ENCODE assay signal across 24 cellular contexts in the genomic region with DNA sequence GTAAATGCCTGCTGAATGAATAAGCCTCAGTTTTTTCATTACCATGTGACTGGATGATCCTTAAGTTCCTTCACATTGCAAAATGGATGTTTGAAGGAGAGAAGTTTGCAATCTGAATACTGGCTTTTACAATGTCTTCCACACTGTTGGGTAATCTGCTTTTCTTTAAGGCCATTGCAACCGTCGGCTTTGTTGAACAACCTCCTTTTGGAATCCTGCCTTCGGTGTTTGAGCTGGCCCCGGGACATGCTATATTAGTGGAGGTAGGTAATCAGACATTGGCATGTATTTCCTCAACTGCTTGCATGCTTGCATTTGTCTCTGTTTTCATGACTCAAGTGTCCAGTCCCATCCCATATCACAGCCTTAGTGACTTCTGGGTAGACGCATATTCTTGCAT. TPM values are rescaled to one million over a fixed set of nuclear protein-coding genes. Genes with fewer than 3 reads are reported as not detected.
"Had no signal": no experiment of that assay in that cellular context is flagged by ENCODE, and none has a peak within 500 bp of the region (broad histone marks: within the 10 kb centered on the region; RNA-seq: fewer than 3 reads in every experiment).

No MANE protein-coding gene starts in this region.

- H3K27me3 Mint-ChIP-seq: activated CD4-positive, alpha-beta memory T cell treated with anti-CD3 and anti-CD28 coated beads, Interleukin-2, amount 10 ng/mL, durations not matched to agents 7 days and 5 days; activated CD4-positive, alpha-beta T cell treated with anti-CD3 and anti-CD28 coated beads for 36 hours; activated T-cell treated with anti-CD3 and anti-CD28 coated beads, Interleukin-2, amount 50 U/mL, for 24 hours had no signal

- H3K4me3 ChIP-seq: esophagus muscularis mucosa, gastrocnemius medialis had no signal

- H3K4me1 Mint-ChIP-seq: activated CD4-positive, alpha-beta memory T cell treated with anti-CD3 and anti-CD28 coated beads, Interleukin-2, amount 10 ng/mL, durations not matched to agents 7 days and 5 days; activated CD4-positive, alpha-beta T cell treated with anti-CD3 and anti-CD28 coated beads for 36 hours; activated CD4-positive, alpha-beta T cell treated with anti-CD3 and anti-CD28 coated beads, Interleukin-2, amount 10 ng/mL, durations not matched to agents 7 days and 5 days; activated naive CD4-positive, alpha-beta T cell treated with anti-CD3 and anti-CD28 coated beads, Interleukin-2, amount 10 ng/mL, durations not matched to agents 7 days and 5 days had no signal

- H3K27ac Mint-ChIP-seq: activated CD4-positive, alpha-beta memory T cell treated with anti-CD3 and anti-CD28 coated beads, Interleukin-2, amount 10 ng/mL, durations not matched to agents 7 days and 5 days; activated CD4-positive, alpha-beta T cell treated with anti-CD3 and anti-CD28 coated beads for 36 hours; activated CD4-positive, alpha-beta T cell treated with anti-CD3 and anti-CD28 coated beads, Interleukin-2, amount 10 ng/mL, durations not matched to agents 7 days and 5 days; activated naive CD4-positive, alpha-beta T cell treated with anti-CD3 and anti-CD28 coated beads, Interleukin-2, amount 10 ng/mL, durations not matched to agents 7 days and 5 days; activated naive CD8-positive, alpha-beta T cell treated with anti-CD3 and anti-CD28 coated beads, Interleukin-2, amount 10 ng/mL, durations not matched to agents 7 days and 5 days; activated T-cell treated with anti-CD3 and anti-CD28 coated beads, Interleukin-2, amount 50 U/mL, for 24 hours; activated T-cell treated with anti-CD3 and anti-CD28 coated beads, Interleukin-2, amount 50 U/mL, for 72 hours had no signal

- H3K27ac ChIP-seq: brain microvascular endothelial cell, esophagus muscularis mucosa, foreskin keratinocyte, gastrocnemius medialis had no signal

- H3K27me3 ChIP-seq: brain microvascular endothelial cell, esophagus muscularis mucosa, gastrocnemius medialis had no signal

- ATAC-seq: activated CD4-positive, alpha-beta T cell treated with anti-CD3 and anti-CD28 coated beads for 36 hours; activated naive CD4-positive, alpha-beta T cell treated with anti-CD3 and anti-CD28 coated beads, Interleukin-2, amount 50 U/mL, for 72 hours; activated T-cell treated with anti-CD3 and anti-CD28 coated beads, Interleukin-2, amount 50 U/mL, for 72 hours; foreskin keratinocyte; gastrocnemius medialis had no signal

- DNase-seq: activated CD4-positive, alpha-beta memory T cell treated with anti-CD3 and anti-CD28 coated beads, Interleukin-2, amount 10 ng/mL, durations not matched to agents 7 days and 5 days; activated CD4-positive, alpha-beta T cell treated with anti-CD3 and anti-CD28 coated beads for 36 hours; activated CD4-positive, alpha-beta T cell treated with anti-CD3 and anti-CD28 coated beads, Interleukin-2, amount 10 ng/mL, durations not matched to agents 7 days and 5 days; activated CD4-positive, alpha-beta T cell treated with anti-CD3 and anti-CD28 coated beads, Interleukin-2, amount 50 U/mL, for 4 hours; activated CD4-positive, CD25-positive, alpha-beta regulatory T cell; activated CD4-positive, CD25-positive, alpha-beta regulatory T cell treated with anti-CD3 and anti-CD28 coated beads, Interleukin-2, amount 50 U/mL, for 72 hours; activated CD8-positive, alpha-beta memory T cell treated with anti-CD3 and anti-CD28 coated beads, Interleukin-2, amount 50 U/mL, for 48 hours; activated gamma-delta T cell; activated naive CD4-positive, alpha-beta T cell; activated naive CD4-positive, alpha-beta T cell treated with anti-CD3 and anti-CD28 coated beads, Interleukin-2, amount 10 ng/mL, durations not matched to agents 7 days and 5 days; activated naive CD8-positive, alpha-beta T cell treated with anti-CD3 and anti-CD28 coated beads, Interleukin-2, amount 10 ng/mL, durations not matched to agents 7 days and 5 days; activated T-cell treated with anti-CD3 and anti-CD28 coated beads for 4 hours; activated T-cell treated with anti-CD3 and anti-CD28 coated beads, Interleukin-2, amount 50 U/mL, for 24 hours; activated T-cell treated with anti-CD3 and anti-CD28 coated beads, Interleukin-2, amount 50 U/mL, for 72 hours; brain microvascular endothelial cell; caudate nucleus; effector CD8-positive, alpha-beta T cell; erythroblast; gastrocnemius medialis; T-helper 2 cell had no signal

- H3K4me1 ChIP-seq: esophagus muscularis mucosa, foreskin keratinocyte, gastrocnemius medialis had no signal

- H3K4me3 Mint-ChIP-seq: activated CD4-positive, alpha-beta memory T cell treated with anti-CD3 and anti-CD28 coated beads, Interleukin-2, amount 10 ng/mL, durations not matched to agents 7 days and 5 days; activated CD4-positive, alpha-beta T cell treated with anti-CD3 and anti-CD28 coated beads for 36 hours; activated CD4-positive, alpha-beta T cell treated with anti-CD3 and anti-CD28 coated beads, Interleukin-2, amount 10 ng/mL, durations not matched to agents 7 days and 5 days; activated naive CD4-positive, alpha-beta T cell treated with anti-CD3 and anti-CD28 coated beads, Interleukin-2, amount 10 ng/mL, durations not matched to agents 7 days and 5 days; activated naive CD8-positive, alpha-beta T cell treated with anti-CD3 and anti-CD28 coated beads, Interleukin-2, amount 10 ng/mL, durations not matched to agents 7 days and 5 days; activated T-cell treated with anti-CD3 and anti-CD28 coated beads, Interleukin-2, amount 50 U/mL, for 24 hours; activated T-cell treated with anti-CD3 and anti-CD28 coated beads, Interleukin-2, amount 50 U/mL, for 72 hours had no signal

- H3K36me3 ChIP-seq: brain microvascular endothelial cell, esophagus muscularis mucosa, gastrocnemius medialis had no signal

- H3K9me3 ChIP-seq: gastrocnemius medialis had no signal

RNA-seq across cellular contexts. Expression of a gene that starts 49.1 kb away (rescaled TPM):
- total RNA-seq: endothelial cell of umbilical vein, foreskin keratinocyte, gastrocnemius medialis had no signal
